12 cellular contexts compared by ENCODE assay signal in genomic region chr2:36951574-36951973, GRCh38. TPM values are rescaled to one million over a fixed set of nuclear protein-coding genes. Genes with fewer than 3 reads are reported as not detected.
DNase-seq lines count a peak whose midpoint lies in the region; ATAC-seq, FAIRE-seq and TF ChIP-seq lines count a peak whose summit lies in the region.
"Had no signal": no experiment of that assay in that cellular context is flagged by ENCODE, and none has a peak within 500 bp of the region (broad histone marks: within the 10 kb centered on the region; RNA-seq: fewer than 3 reads in every experiment).

No MANE protein-coding gene starts in this region.

- no peak overlapping the region for H3K4me3 ChIP-seq in HEK293 (ENCODE audit: low read depth, low read length)
- no peak overlapping the region for H3K4me3 ChIP-seq in RWPE2 (ENCODE audit: severe bottlenecking)
- no peak overlapping the region for H3K4me3 ChIP-seq in esophagus squamous epithelium

- H3K27me3 Mint-ChIP-seq in osteocyte (ENCODE audit: unreplicated experiment): no peaks in the 10 kb centered on the region
- H3K27me3 Mint-ChIP-seq: naive B cell had no signal

- H3K4me3 Mint-ChIP-seq in osteocyte (ENCODE audit: unreplicated experiment): no peak overlapping the region
- H3K4me3 Mint-ChIP-seq: naive B cell had no signal

- POLR2A ChIA-PET in HEK293 (lab: Yijun Ruan, JAX): interaction anchor here (0.7 kb wide), 1 partner anchor 115 kb away, joined by 11 read pairs; no protein-coding TSS in a partner anchor

- H3K9me3 ChIP-seq in HEK293 (ENCODE audit: control insufficient read depth, insufficient read depth, low read depth, low read length) (no peaks in the 10 kb centered on the region), RWPE2 (ENCODE audit: severe bottlenecking) (no peaks in the 10 kb centered on the region), esophagus squamous epithelium (no peaks in the 10 kb centered on the region)

- H3K4me1 Mint-ChIP-seq in osteocyte (ENCODE audit: unreplicated experiment): peaks cover 38% of the 10 kb centered on the region

- no peak for FAIRE-seq in urothelium cell line (lab: Jason Lieb, UNC)

- no peak for TF ChIP-seq POLR2A in esophagus squamous epithelium (IDR thresholded peaks at IDR 0.05)

- peaks cover 8% of the 10 kb centered on the region for H3K4me1 ChIP-seq in HEK293 (ENCODE audit: control insufficient read depth, insufficient read depth, low read length)
- H3K4me1 ChIP-seq in RWPE2 (ENCODE audit: insufficient read depth, poor library complexity, severe bottlenecking): peaks cover 30% of the 10 kb centered on the region
- peaks cover 0 to 39% (median 0%) of the 10 kb centered on the region in 3 donors for H3K4me1 ChIP-seq in esophagus squamous epithelium

- ATAC-seq in RWPE2 (ENCODE audit: low read depth) (peak; percentile 91), GM18868 (IDR thresholded peaks at IDR 0.05; ENCODE audit: unreplicated experiment) (no peak)

- intact Hi-C loops in esophagus squamous epithelium (cut with DNase I): no loop called here

- H3K27me3 ChIP-seq in RWPE2 (ENCODE audit: insufficient read depth, poor library complexity, severe bottlenecking) (no peaks in the 10 kb centered on the region), esophagus squamous epithelium (no peaks in the 10 kb centered on the region)

- H3K27ac Mint-ChIP-seq in osteocyte (ENCODE audit: unreplicated experiment): peak overlapping the region; percentile 37

- H3K36me3 Mint-ChIP-seq in osteocyte (ENCODE audit: unreplicated experiment): no peaks in the 10 kb centered on the region

- H3K9me3 Mint-ChIP-seq in osteocyte (ENCODE audit: unreplicated experiment): no peaks in the 10 kb centered on the region
- H3K9me3 Mint-ChIP-seq: naive B cell had no signal

- H3K27ac ChIP-seq in HEK293 (ENCODE audit: extremely low read depth, low read depth, low read length) (no peak overlapping the region), RWPE2 (ENCODE audit: poor library complexity, severe bottlenecking) (peak overlapping the region; percentile 76), esophagus squamous epithelium (peak overlapping the region; percentile 50 to 82 (median 74))
- H3K27ac ChIP-seq: HL-60 had no signal

- DNase-seq in RWPE2 (ENCODE audit: low spot score) (no peak), esophagus squamous epithelium (lab: John Stamatoyannopoulos, UW) (no peak), osteocyte (ENCODE audit: extremely low spot score, unreplicated experiment) (no peak), NCI-H82 (lab: John Stamatoyannopoulos, UW) (no peak), urothelium cell line (ENCODE audit: low spot score) (no peak)
- DNase-seq in activated naive CD4-positive, alpha-beta T cell treated with Interleukin-2 at 50 U/mL for 16 hours: no peak
- DNase-seq: naive B cell; NCI-H2029; stimulated activated CD4-positive, alpha-beta T cell treated with anti-CD3 and anti-CD28 coated beads, Interleukin-2, amount 100 ng/mL, for 24 hours had no signal

- no peak for TF ChIP-seq CTCF in HEK293 (tag by site-specific recombination; IDR thresholded peaks at IDR 0.05)
- TF ChIP-seq CTCF in RWPE2 (IDR thresholded peaks at IDR 0.05; ENCODE audit: poor library complexity, severe bottlenecking): no peak
- no peak for TF ChIP-seq CTCF in esophagus squamous epithelium (IDR thresholded peaks at IDR 0.05)
- TF ChIP-seq CTCF in osteocyte (IDR thresholded peaks at IDR 0.05): no peak

- CTCF ChIA-PET in HEK293 (lab: Yijun Ruan, JAX): interaction anchor here (0.7 to 1.6 kb wide), 2 partner anchors 15 to 33 kb away, joined by 3 to 6 read pairs; partner anchors contain the start of gene STRN

- H3K36me3 ChIP-seq in HEK293 (ENCODE audit: control insufficient read depth in 2 of 2, insufficient read depth in 1 of 2, low read length in 2 of 2) (no peaks in the 10 kb centered on the region), RWPE2 (ENCODE audit: low read depth) (0 out of 2 replicates have a peak, but pooled peaks cover 3% of the 10 kb centered on the region), esophagus squamous epithelium (no peaks in the 10 kb centered on the region)

- 81 to 84% methylated on average over 6 to 7 of the region's 7 CpGs for WGBS in esophagus squamous epithelium, 2 donors

TF ChIP-seq in HEK293, 187 proteins besides CTCF, POLR2A, EP300 and RAD21:
- no peak; the same call in 1 of the 2 replicates for TF ChIP-seq ZNF558 (tag by site-specific recombination; IDR thresholded peaks at IDR 0.05)
- no peak for TF ChIP-seq KLF7 (tag by site-specific recombination; IDR thresholded peaks at IDR 0.05; ENCODE audit: borderline replicate concordance)
- peak; percentile 51; the same call in 1 of the 2 replicates for TF ChIP-seq ZIC2 (tag by site-specific recombination; IDR thresholded peaks at IDR 0.05)
- peak; percentile 73 for TF ChIP-seq SCRT2 (tag by site-specific recombination; IDR thresholded peaks at IDR 0.05)
- peak; percentile 83 for TF ChIP-seq ZNF664 (tag by site-specific recombination; IDR thresholded peaks at IDR 0.05)
- no peak for TF ChIP-seq ZNF174 (tag by site-specific recombination; IDR thresholded peaks at IDR 0.05)
- TF ChIP-seq ZNF214 (tag by site-specific recombination; IDR thresholded peaks at IDR 0.05; ENCODE audit: borderline replicate concordance): no peak
- no peak for TF ChIP-seq MEIS1 (CRISPR knock-in tag; IDR thresholded peaks at IDR 0.05; ENCODE audit: borderline replicate concordance)
- TF ChIP-seq ZBTB17 (tag by site-specific recombination; IDR thresholded peaks at IDR 0.05): 0 out of 2 replicates have a peak, but pooled peaks have one; percentile 14
- no peak for TF ChIP-seq ZNF211 (tag by site-specific recombination; IDR thresholded peaks at IDR 0.05; ENCODE audit: low read depth)
- TF ChIP-seq KLF8 (tag by site-specific recombination; IDR thresholded peaks at IDR 0.05): no peak
- no peak for TF ChIP-seq ZNF350 (tag by site-specific recombination; IDR thresholded peaks at IDR 0.05)
- no peak for TF ChIP-seq ZBTB11 (tag by site-specific recombination; conservative IDR thresholded peaks at IDR 0.05; ENCODE audit: low read depth)
- TF ChIP-seq ZSCAN18 (tag by site-specific recombination; IDR thresholded peaks at IDR 0.05): no peak
- no peak for TF ChIP-seq ZNF202 (tag by site-specific recombination; IDR thresholded peaks at IDR 0.05; ENCODE audit: borderline replicate concordance)

RNA-seq across cellular contexts. Expression of gene STRN, which starts 14.8 kb away (rescaled TPM):
- total RNA-seq in esophagus squamous epithelium (10 to 100 TPM; 24.8 to 38.4 (median 31.6) TPM), osteocyte (27.0 and 27.2 TPM in 2 replicates)
